Comparison of ENCODE assay signal across 11 cellular contexts in genomic region chr15:71125831-71126453, GRCh38. TPM values are rescaled to one million over a fixed set of nuclear protein-coding genes. Genes with fewer than 3 reads are reported as not detected.
DNase-seq lines count a peak whose midpoint lies in the region; ATAC-seq and TF ChIP-seq lines count a peak whose summit lies in the region.
"Had no signal": no experiment of that assay in that cellular context is flagged by ENCODE, and none has a peak within 500 bp of the region (broad histone marks: within the 10 kb centered on the region; RNA-seq: fewer than 3 reads in every experiment).

No MANE protein-coding gene starts in this region.

- no peak for ATAC-seq in stimulated activated naive CD8-positive, alpha-beta T cell treated with anti-CD3 and anti-CD28 coated beads, Interleukin-15, amount 100 ng/mL, for 72 hours

- H4K20me1 ChIP-seq in fibroblast of lung (ENCODE audit: control insufficient read depth, extremely low read depth, insufficient read depth, low read length), result no peaks in the 10 kb centered on the region

- H3K27me3 ChIP-seq in fibroblast of lung (ENCODE audit: control insufficient read depth, insufficient read depth, low read length) (no peaks in the 10 kb centered on the region), prostate gland (replicated peaks; ENCODE audit: insufficient read depth) (no peaks in the 10 kb centered on the region)

- DNase-seq in ELR (ENCODE audit: low read depth) (peak; percentile 24), NB4 (ENCODE audit: low read depth) (no peak), fibroblast of lung (ENCODE audit: low read depth in 2 of 2) (peak in 1 of 2 donors; percentile 46), prostate gland (ENCODE audit: low spot score) (no peak), UCSD-AML1 (lab: John Stamatoyannopoulos, UW; ENCODE audit: unreplicated experiment) (no peak), NCI-H2029 treated with DMSO at 0.1 percent for 48 hours (lab: John Stamatoyannopoulos, UW) (no peak), putamen (ENCODE audit: low spot score) (no peak)
- no peak for DNase-seq in stimulated activated naive CD8-positive, alpha-beta T cell treated with anti-CD3 and anti-CD28 coated beads, Interleukin-15, amount 100 ng/mL, for 72 hours
- DNase-seq: NCI-H1105 treated with DMSO at 0.1 percent for 48 hours, SIG-M5, substantia nigra had no signal

- H3K9me3 ChIP-seq in fibroblast of lung (ENCODE audit: control insufficient read depth, insufficient read depth, low read depth, low read length), result no peaks in the 10 kb centered on the region
- no peaks in the 10 kb centered on the region for H3K9me3 ChIP-seq in prostate gland

- H3K36me3 ChIP-seq in fibroblast of lung (ENCODE audit: control insufficient read depth, insufficient read depth, low read length) (no peaks in the 10 kb centered on the region), prostate gland (no peaks in the 10 kb centered on the region)

- WGBS in prostate gland, result 86% methylated on average over 14 of the region's 14 CpGs

- H3K4me3 ChIP-seq in NB4 (ENCODE audit: low read depth, low read length) (no peak overlapping the region), fibroblast of lung (replicated peaks in 1 of 4; ENCODE audit: control extremely low read depth in 1 of 4, insufficient read depth in 1 of 4, low read depth in 3 of 4, low read length in 4 of 4) (peak overlapping the region in 1 of 4 experiments; percentile 5), prostate gland (no peak overlapping the region)

- no peak overlapping the region for H3K27ac Mint-ChIP-seq in stimulated activated naive CD8-positive, alpha-beta T cell treated with anti-CD3 and anti-CD28 coated beads, Interleukin-15, amount 100 ng/mL, for 72 hours

- H3K9ac ChIP-seq in fibroblast of lung (ENCODE audit: insufficient read depth, low read length), result peak overlapping the region; percentile 27

- TF ChIP-seq CTCF in NB4 (IDR thresholded peaks at IDR 0.05; ENCODE audit: low read depth, low read length), result peak; percentile 27
- peak; percentile 52 to 54 for TF ChIP-seq CTCF in fibroblast of lung (conservative IDR thresholded peaks at IDR 0.05 in 1 of 2, IDR thresholded peaks at IDR 0.05 in 1 of 2; ENCODE audit: low read depth in 1 of 2, low read length in 2 of 2)
- no peak for TF ChIP-seq CTCF in prostate gland (IDR thresholded peaks at IDR 0.05)

- TF ChIP-seq POLR2A in NB4 (IDR thresholded peaks at IDR 0.05; ENCODE audit: extremely low read depth, insufficient read length), result no peak
- TF ChIP-seq POLR2A in prostate gland (IDR thresholded peaks at IDR 0.05), result no peak

- H3K4me1 ChIP-seq in fibroblast of lung (ENCODE audit: control insufficient read depth, extremely low read depth, insufficient read depth, low read length), result peaks cover 2% of the 10 kb centered on the region
- H3K4me1 ChIP-seq in prostate gland (replicated peaks), result peaks cover 4% of the 10 kb centered on the region

- intact Hi-C loops in prostate gland (cut with DNase I), result no loop called here

- H3K4me2 ChIP-seq in fibroblast of lung (ENCODE audit: extremely low read depth, insufficient read depth, low read length), result peak overlapping the region; percentile 76

- no peak overlapping the region for H3K4me3 Mint-ChIP-seq in stimulated activated naive CD8-positive, alpha-beta T cell treated with anti-CD3 and anti-CD28 coated beads, Interleukin-15, amount 100 ng/mL, for 72 hours

- H3K27me3 Mint-ChIP-seq in stimulated activated naive CD8-positive, alpha-beta T cell treated with anti-CD3 and anti-CD28 coated beads, Interleukin-15, amount 100 ng/mL, for 72 hours, result peaks cover 24% of the 10 kb centered on the region

- H3K79me2 ChIP-seq in fibroblast of lung (ENCODE audit: control insufficient read depth, insufficient read depth, low read length), result peaks cover 52% of the 10 kb centered on the region

- H3K27ac ChIP-seq in fibroblast of lung (ENCODE audit: insufficient read depth, low read length) (peak overlapping the region; percentile 50), prostate gland (peak overlapping the region; percentile 57 to 73)

- H3K9me3 Mint-ChIP-seq in stimulated activated naive CD8-positive, alpha-beta T cell treated with anti-CD3 and anti-CD28 coated beads, Interleukin-15, amount 100 ng/mL, for 72 hours, result no peaks in the 10 kb centered on the region

- H2AFZ ChIP-seq in fibroblast of lung (ENCODE audit: low read length), result peak overlapping the region; percentile 27

- no peaks in the 10 kb centered on the region for H3K4me1 Mint-ChIP-seq in stimulated activated naive CD8-positive, alpha-beta T cell treated with anti-CD3 and anti-CD28 coated beads, Interleukin-15, amount 100 ng/mL, for 72 hours

RNA-seq across cellular contexts. Expression of gene THSD4, which starts 10.7 kb away (rescaled TPM):
- total RNA-seq in fibroblast of lung (58.0 and 95.5 TPM in 2 replicates), prostate gland (100 to 1,000 TPM in 1 of 2 donors, 10 to 100 TPM in 1; 84.1 to 223 TPM)
- polyA plus RNA-seq in fibroblast of lung, result 36.6 and 43.1 TPM in 2 replicates
- polyA plus RNA-seq in fibroblast of lung (2012), result 47.2 and 71.9 TPM in 2 replicates
- 88.2 and 129 TPM in 2 replicates for polyA minus RNA-seq in fibroblast of lung (ENCODE audit: low replicate concordance)

Comparison
In these comparisons a context has a peak if more than half of its experiments do, and no peak if none do; other contexts are left out.
1. CTCF ChIP-seq: peak in NB4 (single experiment) and fibroblast of lung (2 of 2); none in prostate gland (0 of 4).